In the genomic region with DNA sequence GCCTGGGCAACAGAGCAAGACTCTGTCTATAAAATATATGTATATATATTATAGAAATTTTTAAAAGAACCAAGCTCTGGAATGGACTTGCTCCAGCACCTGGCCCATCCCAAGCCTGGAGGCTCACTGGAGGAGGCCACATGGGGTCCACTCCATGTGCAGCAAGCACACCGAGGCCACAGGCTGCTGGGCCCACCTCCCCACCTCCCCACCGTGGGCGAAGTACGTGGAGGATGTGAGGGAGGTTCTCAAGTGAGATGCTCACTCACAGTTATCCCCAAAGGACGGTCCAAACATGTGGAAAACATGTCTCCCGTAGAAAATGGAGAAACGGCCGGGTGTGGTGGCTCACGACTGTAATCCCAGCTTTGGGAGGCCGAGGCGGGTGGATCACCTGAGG, we compare ENCODE assay signal across 1 cellular context.
A peak's percentile ranks its signal among the peaks of the same experiment; 100 is the strongest.
TF ChIP-seq lines count a peak whose summit lies in the region.

No MANE protein-coding gene starts in this region.

TF ChIP-seq in HepG2, 621 proteins besides CTCF, POLR2A, EP300 and RAD21:
- 0 out of 2 replicates have a peak, but pooled peaks have one; percentile 19 for TF ChIP-seq ZNF746 (CRISPR knock-in tag; IDR thresholded peaks at IDR 0.05)
- TF ChIP-seq, protein P1, sequence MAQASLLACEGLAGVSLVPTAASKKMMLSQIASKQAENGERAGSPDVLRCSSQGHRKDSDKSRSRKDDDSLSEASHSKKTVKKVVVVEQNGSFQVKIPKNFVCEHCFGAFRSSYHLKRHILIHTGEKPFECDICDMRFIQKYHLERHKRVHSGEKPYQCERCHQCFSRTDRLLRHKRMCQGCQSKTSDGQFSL (CRISPR knock-in tag; IDR thresholded peaks at IDR 0.05), result no peak
